1 cellular context compared by ENCODE assay signal in genomic region chr2:197434541-197435513, GRCh38.
TF ChIP-seq lines count a peak whose summit lies in the region.

Gene SF3B1, minus strand, starts transcription at chr2:197435028. Its CDS starts 29 bp downstream, at chr2:197434999.

TF ChIP-seq in WTC11, 78 proteins besides CTCF, POLR2A, EP300 and RAD21 (continued from another document):
- TF ChIP-seq STAT6 (CRISPR knock-in tag; conservative IDR thresholded peaks at IDR 0.05; ENCODE audit: low read depth) (0 out of 2 replicates have a peak, but pooled peaks have one; percentile 6), FOXP4 (CRISPR knock-in tag; IDR thresholded peaks at IDR 0.05) (peak; percentile 56; the same call in 1 of the 2 replicates), ZNF416 (CRISPR knock-in tag; IDR thresholded peaks at IDR 0.05) (0 out of 2 replicates have a peak, but pooled peaks have one; percentile 4), PREB (CRISPR knock-in tag; IDR thresholded peaks at IDR 0.05; ENCODE audit: borderline replicate concordance) (0 out of 2 replicates have a peak, but pooled peaks have one; percentile 34), ELF4 (CRISPR knock-in tag; IDR thresholded peaks at IDR 0.05; ENCODE audit: low read depth) (no peak), FOXK1 (CRISPR knock-in tag; IDR thresholded peaks at IDR 0.05) (peak; percentile 87; the same call in 1 of the 2 replicates), ATF2 (CRISPR knock-in tag; IDR thresholded peaks at IDR 0.05; ENCODE audit: borderline replicate concordance, low read depth) (no peak), MYBL2 (CRISPR knock-in tag; IDR thresholded peaks at IDR 0.05) (peak; percentile 51; the same call in 1 of the 2 replicates), CBFB (CRISPR knock-in tag; IDR thresholded peaks at IDR 0.05; ENCODE audit: low read depth) (0 out of 2 replicates have a peak, but pooled peaks have one; percentile 33), RELA (CRISPR knock-in tag; IDR thresholded peaks at IDR 0.05; ENCODE audit: borderline replicate concordance) (0 out of 2 replicates have a peak, but pooled peaks have one; percentile 67), SMAD4 (CRISPR knock-in tag; IDR thresholded peaks at IDR 0.05) (no peak), GABPB1 (CRISPR knock-in tag; IDR thresholded peaks at IDR 0.05) (peak; percentile 7; the same call in 1 of the 2 replicates), ETV6 (CRISPR knock-in tag; IDR thresholded peaks at IDR 0.05) (peak; percentile 80), FOXP1 (CRISPR knock-in tag; IDR thresholded peaks at IDR 0.05; ENCODE audit: borderline replicate concordance) (0 out of 2 replicates have a peak, but pooled peaks have one; percentile 39), ZBTB21 (CRISPR knock-in tag; IDR thresholded peaks at IDR 0.05; ENCODE audit: borderline replicate concordance) (no peak), NFE2L1 (CRISPR knock-in tag; IDR thresholded peaks at IDR 0.05) (peak; percentile 57; the same call in 1 of the 2 replicates), E2F5 (CRISPR knock-in tag; IDR thresholded peaks at IDR 0.05) (peak; percentile 46), TEAD1 (CRISPR knock-in tag; IDR thresholded peaks at IDR 0.05) (peak; percentile 88), SP1 (CRISPR knock-in tag; conservative IDR thresholded peaks at IDR 0.05) (peak; percentile 69; the same call in 1 of the 2 replicates), CREM (CRISPR knock-in tag; IDR thresholded peaks at IDR 0.05) (peak; percentile 79)
- TF ChIP-seq, protein P1, sequence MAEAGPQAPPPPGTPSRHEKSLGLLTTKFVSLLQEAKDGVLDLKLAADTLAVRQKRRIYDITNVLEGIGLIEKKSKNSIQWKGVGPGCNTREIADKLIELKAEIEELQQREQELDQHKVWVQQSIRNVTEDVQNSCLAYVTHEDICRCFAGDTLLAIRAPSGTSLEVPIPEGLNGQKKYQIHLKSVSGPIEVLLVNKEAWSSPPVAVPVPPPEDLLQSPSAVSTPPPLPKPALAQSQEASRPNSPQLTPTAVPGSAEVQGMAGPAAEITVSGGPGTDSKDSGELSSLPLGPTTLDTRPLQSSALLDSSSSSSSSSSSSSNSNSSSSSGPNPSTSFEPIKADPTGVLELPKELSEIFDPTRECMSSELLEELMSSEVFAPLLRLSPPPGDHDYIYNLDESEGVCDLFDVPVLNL (CRISPR knock-in tag; IDR thresholded peaks at IDR 0.05; ENCODE audit: borderline replicate concordance, low read depth) = no peak
- TF ChIP-seq, protein P2, sequence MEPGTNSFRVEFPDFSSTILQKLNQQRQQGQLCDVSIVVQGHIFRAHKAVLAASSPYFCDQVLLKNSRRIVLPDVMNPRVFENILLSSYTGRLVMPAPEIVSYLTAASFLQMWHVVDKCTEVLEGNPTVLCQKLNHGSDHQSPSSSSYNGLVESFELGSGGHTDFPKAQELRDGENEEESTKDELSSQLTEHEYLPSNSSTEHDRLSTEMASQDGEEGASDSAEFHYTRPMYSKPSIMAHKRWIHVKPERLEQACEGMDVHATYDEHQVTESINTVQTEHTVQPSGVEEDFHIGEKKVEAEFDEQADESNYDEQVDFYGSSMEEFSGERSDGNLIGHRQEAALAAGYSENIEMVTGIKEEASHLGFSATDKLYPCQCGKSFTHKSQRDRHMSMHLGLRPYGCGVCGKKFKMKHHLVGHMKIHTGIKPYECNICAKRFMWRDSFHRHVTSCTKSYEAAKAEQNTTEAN (CRISPR knock-in tag; IDR thresholded peaks at IDR 0.05) = 0 out of 2 replicates have a peak, but pooled peaks have one; percentile 25
- TF ChIP-seq, protein P3, sequence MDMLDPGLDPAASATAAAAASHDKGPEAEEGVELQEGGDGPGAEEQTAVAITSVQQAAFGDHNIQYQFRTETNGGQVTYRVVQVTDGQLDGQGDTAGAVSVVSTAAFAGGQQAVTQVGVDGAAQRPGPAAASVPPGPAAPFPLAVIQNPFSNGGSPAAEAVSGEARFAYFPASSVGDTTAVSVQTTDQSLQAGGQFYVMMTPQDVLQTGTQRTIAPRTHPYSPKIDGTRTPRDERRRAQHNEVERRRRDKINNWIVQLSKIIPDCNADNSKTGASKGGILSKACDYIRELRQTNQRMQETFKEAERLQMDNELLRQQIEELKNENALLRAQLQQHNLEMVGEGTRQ (CRISPR knock-in tag; IDR thresholded peaks at IDR 0.05) = peak; percentile 97
- TF ChIP-seq, protein P4, sequence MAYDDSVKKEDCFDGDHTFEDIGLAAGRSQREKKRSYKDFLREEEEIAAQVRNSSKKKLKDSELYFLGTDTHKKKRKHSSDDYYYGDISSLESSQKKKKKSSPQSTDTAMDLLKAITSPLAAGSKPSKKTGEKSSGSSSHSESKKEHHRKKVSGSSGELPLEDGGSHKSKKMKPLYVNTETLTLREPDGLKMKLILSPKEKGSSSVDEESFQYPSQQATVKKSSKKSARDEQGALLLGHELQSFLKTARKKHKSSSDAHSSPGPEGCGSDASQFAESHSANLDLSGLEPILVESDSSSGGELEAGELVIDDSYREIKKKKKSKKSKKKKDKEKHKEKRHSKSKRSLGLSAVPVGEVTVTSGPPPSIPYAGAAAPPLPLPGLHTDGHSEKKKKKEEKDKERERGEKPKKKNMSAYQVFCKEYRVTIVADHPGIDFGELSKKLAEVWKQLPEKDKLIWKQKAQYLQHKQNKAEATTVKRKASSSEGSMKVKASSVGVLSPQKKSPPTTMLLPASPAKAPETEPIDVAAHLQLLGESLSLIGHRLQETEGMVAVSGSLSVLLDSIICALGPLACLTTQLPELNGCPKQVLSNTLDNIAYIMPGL (CRISPR knock-in tag; IDR thresholded peaks at IDR 0.05) = peak; percentile 49; the same call in 1 of the 2 replicates
- TF ChIP-seq, protein P5, sequence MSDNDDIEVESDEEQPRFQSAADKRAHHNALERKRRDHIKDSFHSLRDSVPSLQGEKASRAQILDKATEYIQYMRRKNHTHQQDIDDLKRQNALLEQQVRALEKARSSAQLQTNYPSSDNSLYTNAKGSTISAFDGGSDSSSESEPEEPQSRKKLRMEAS (CRISPR knock-in tag; IDR thresholded peaks at IDR 0.05) = peak; percentile 81; the same call in 1 of the 2 replicates
